In genomic region chr10:117005454-117006055, GRCh38 we compare ENCODE assay signal across 8 cellular contexts. TPM values are rescaled to one million over a fixed set of nuclear protein-coding genes. Genes with fewer than 3 reads are reported as not detected.
DNase-seq lines count a peak whose midpoint lies in the region; ATAC-seq and TF ChIP-seq lines count a peak whose summit lies in the region.

No MANE protein-coding gene starts in this region.

- no peaks in the 10 kb centered on the region for H3K9me2 ChIP-seq in OCI-LY7 (ENCODE audit: insufficient read depth, low read length)

- H3K4me3 ChIP-seq in OCI-LY7 (ENCODE audit: low read depth, low read length, poor library complexity, severe bottlenecking) (no peak overlapping the region), endocrine pancreas (ENCODE audit: control insufficient read depth, insufficient read depth, low read length) (peak overlapping the region; percentile 56), mucosa of rectum (ENCODE audit: low read length in 2 of 2) (peak overlapping the region; percentile 76 to 82)

- peak overlapping the region; percentile 34; the same call in 1 of the 2 replicates for H3K4me2 ChIP-seq in OCI-LY7 (ENCODE audit: low read length)

- no peak overlapping the region for H2AFZ ChIP-seq in OCI-LY7 (ENCODE audit: low read length)

- H3K27me3 ChIP-seq in endocrine pancreas (ENCODE audit: control insufficient read depth, insufficient read depth, low read length): no peaks in the 10 kb centered on the region
- no peaks in the 10 kb centered on the region for H3K27me3 ChIP-seq in mucosa of rectum (ENCODE audit: control insufficient read depth in 2 of 2, insufficient read depth in 2 of 2, low read length in 2 of 2)

- H3K79me2 ChIP-seq in OCI-LY7 (ENCODE audit: insufficient read depth, low read depth, low read length): no peaks in the 10 kb centered on the region

- H4K20me1 ChIP-seq in OCI-LY7 (ENCODE audit: insufficient read depth, low read length): no peaks in the 10 kb centered on the region

- intact Hi-C loops in natural killer cell (cut with micrococcal nuclease): no loop called here
- intact Hi-C loops in OCI-LY7 (cut with micrococcal nuclease; ENCODE audit: unreplicated experiment): no loop called here

- peaks cover 7 to 15% of the 10 kb centered on the region in 2 donors for H3K27me3 Mint-ChIP-seq in natural killer cell (ENCODE audit: low read depth in 2 of 2)
- H3K27me3 Mint-ChIP-seq in natural killer cell treated with Interleukin-12 subunit alpha and Interleukin-12 subunit beta and Interleukin-15 and Interleukin-18, amount 100 ng/mL, for 72 hours: peaks cover 11 to 13% of the 10 kb centered on the region in 2 donors

- BruUV-seq in OCI-LY7 (replicated peaks; lab: Mats Ljungman, UMichigan): no TSS peak

- peak overlapping the region; percentile 63 for H3K4me3 Mint-ChIP-seq in natural killer cell
- H3K4me3 Mint-ChIP-seq in natural killer cell treated with Interleukin-12 subunit alpha and Interleukin-12 subunit beta and Interleukin-15 and Interleukin-18, amount 100 ng/mL, for 72 hours: no peak overlapping the region

- TF ChIP-seq CTCF in natural killer cell (IDR thresholded peaks at IDR 0.05) (no peak), OCI-LY7 (conservative IDR thresholded peaks at IDR 0.05; ENCODE audit: low read length) (no peak)

- H3K27ac ChIP-seq in OCI-LY7 (ENCODE audit: low read depth, low read length, poor library complexity, severe bottlenecking) (no peak overlapping the region), mucosa of rectum (ENCODE audit: low read depth in 2 of 2, low read length in 2 of 2) (peak overlapping the region; percentile 82 to 90)

- H3K9me3 ChIP-seq in OCI-LY7 (ENCODE audit: low read length): no peaks in the 10 kb centered on the region
- H3K9me3 ChIP-seq in endocrine pancreas (ENCODE audit: control insufficient read depth, low read length): no peaks in the 10 kb centered on the region
- no peaks in the 10 kb centered on the region for H3K9me3 ChIP-seq in mucosa of rectum (ENCODE audit: control insufficient read depth in 2 of 2, low read length in 2 of 2)

- POLR2A ChIA-PET in OCI-LY7 (lab: Charles Lee): no interaction called here

- no peaks in the 10 kb centered on the region for H3K4me1 ChIP-seq in OCI-LY7 (ENCODE audit: insufficient read depth, low read length, poor library complexity, severe bottlenecking)
- peaks cover 21% of the 10 kb centered on the region for H3K4me1 ChIP-seq in endocrine pancreas (ENCODE audit: control insufficient read depth, insufficient read depth, low read length)
- H3K4me1 ChIP-seq in mucosa of rectum (ENCODE audit: control insufficient read depth in 2 of 2, insufficient read depth in 2 of 2, low read length in 2 of 2): peaks cover 3 to 10% of the 10 kb centered on the region in 2 donors

- peaks cover 0 to 2% of the 10 kb centered on the region in 2 donors for H3K9me3 Mint-ChIP-seq in natural killer cell
- no peaks in the 10 kb centered on the region for H3K9me3 Mint-ChIP-seq in natural killer cell treated with Interleukin-12 subunit alpha and Interleukin-12 subunit beta and Interleukin-15 and Interleukin-18, amount 100 ng/mL, for 72 hours

- CTCF ChIA-PET in OCI-LY7 (lab: Charles Lee; ENCODE audit: unreplicated experiment): no interaction called here

- H3K4me1 Mint-ChIP-seq in natural killer cell: no peaks in the 10 kb centered on the region
- no peaks in the 10 kb centered on the region for H3K4me1 Mint-ChIP-seq in natural killer cell treated with Interleukin-12 subunit alpha and Interleukin-12 subunit beta and Interleukin-15 and Interleukin-18, amount 100 ng/mL, for 72 hours (ENCODE audit: low read depth in 2 of 2)

- no peak for DNase-seq in natural killer cell
- no peak for DNase-seq in natural killer cell treated with Interleukin-12 subunit alpha and Interleukin-12 subunit beta and Interleukin-15 and Interleukin-18, amount 100 ng/mL, for 72 hours (ENCODE audit: low spot score)
- DNase-seq in OCI-LY7 (ENCODE audit: low spot score): no peak
- no peak for DNase-seq in effector CD8-positive, alpha-beta T cell (lab: John Stamatoyannopoulos, UW)
- DNase-seq in COLO829 (ENCODE audit: low spot score): no peak

- no peak overlapping the region for H3K27ac Mint-ChIP-seq in natural killer cell
- H3K27ac Mint-ChIP-seq in natural killer cell treated with Interleukin-12 subunit alpha and Interleukin-12 subunit beta and Interleukin-15 and Interleukin-18, amount 100 ng/mL, for 72 hours: no peak overlapping the region

- no peaks in the 10 kb centered on the region for H3K36me3 Mint-ChIP-seq in natural killer cell
- H3K36me3 Mint-ChIP-seq in natural killer cell treated with Interleukin-12 subunit alpha and Interleukin-12 subunit beta and Interleukin-15 and Interleukin-18, amount 100 ng/mL, for 72 hours: no peaks in the 10 kb centered on the region

- peak overlapping the region; percentile 73 for H3K9ac ChIP-seq in endocrine pancreas (ENCODE audit: control insufficient read depth, insufficient read depth, low read length)
- peak overlapping the region; percentile 68 to 81 for H3K9ac ChIP-seq in mucosa of rectum (ENCODE audit: low read depth in 1 of 2, low read length in 2 of 2)

- H3K36me3 ChIP-seq in OCI-LY7 (ENCODE audit: insufficient read depth, low read length) (no peaks in the 10 kb centered on the region), endocrine pancreas (ENCODE audit: control insufficient read depth, insufficient read depth, low read length) (no peaks in the 10 kb centered on the region), mucosa of rectum (ENCODE audit: control insufficient read depth in 2 of 2, insufficient read depth in 2 of 2, low read length in 2 of 2) (no peaks in the 10 kb centered on the region)

- no peak for ATAC-seq in natural killer cell
- no peak for ATAC-seq in natural killer cell treated with Interleukin-12 subunit alpha and Interleukin-12 subunit beta and Interleukin-15 and Interleukin-18, amount 100 ng/mL, for 72 hours
- no peak for ATAC-seq in HG03469 (IDR thresholded peaks at IDR 0.05; ENCODE audit: unreplicated experiment)

RNA-seq across cellular contexts. Expression of gene SHTN1, which starts 0.6 kb away (rescaled TPM):
- total RNA-seq in natural killer cell (1 to 10 TPM in 2 of 3 donors, under 1 TPM in 1; 0.88 to 1.4 (median 1.1) TPM), OCI-LY7 (2022) (not detected in 2 replicates)
- not detected for total RNA-seq in natural killer cell treated with Interleukin-12 subunit alpha and Interleukin-12 subunit beta and Interleukin-15 and Interleukin-18, amount 100 ng/mL, for 72 hours
- total RNA-seq in OCI-LY7 (2014; rRNA removed; shearing (Covaris generic)): not detected in 2 replicates
